Comparison of ENCODE assay signal across 8 cellular contexts in genomic region chr4:45453258-45453841, GRCh38.
DNase-seq lines count a peak whose midpoint lies in the region; ATAC-seq and TF ChIP-seq lines count a peak whose summit lies in the region.

No MANE protein-coding gene starts in this region.

- H3K4me3 ChIP-seq in tibial nerve, result no peak overlapping the region

- H3K27me3 ChIP-seq in tibial nerve, result no peaks in the 10 kb centered on the region

- 31 to 37% methylated on average over 5 of the region's 5 CpGs for WGBS in tibial nerve, 2 donors

- TF ChIP-seq CTCF in GM12872 (IDR thresholded peaks at IDR 0.05; ENCODE audit: insufficient read depth, low read depth, low read length) (peak; percentile 45; the same call in 2 of the 3 replicates), tibial nerve (IDR thresholded peaks at IDR 0.05) (peak; percentile 22 to 57 (median 35))

- no peaks in the 10 kb centered on the region for H3K36me3 ChIP-seq in tibial nerve

- DNase-seq in HT-29 (ENCODE audit: low spot score) (peak; percentile 47), OCI-M1 (lab: John Stamatoyannopoulos, UW) (peak; percentile 70), globus pallidus (ENCODE audit: low spot score) (peak; percentile 9), tibial nerve (ENCODE audit: low spot score in 2 of 2) (no peak), mucosa of gallbladder (ENCODE audit: low spot score) (no peak)

- no peak overlapping the region for H3K27ac ChIP-seq in tibial nerve

- no peaks in the 10 kb centered on the region for H3K4me1 ChIP-seq in tibial nerve

- ATAC-seq in HG03457 (IDR thresholded peaks at IDR 0.05; ENCODE audit: unreplicated experiment), result no peak
- ATAC-seq in HG03460 (IDR thresholded peaks at IDR 0.05; ENCODE audit: unreplicated experiment), result no peak

- TF ChIP-seq EP300 in tibial nerve (IDR thresholded peaks at IDR 0.05), result no peak

- no peak for TF ChIP-seq POLR2A in tibial nerve (IDR thresholded peaks at IDR 0.05)

- H3K9me3 ChIP-seq in tibial nerve, result no peaks in the 10 kb centered on the region

Comparison
In these comparisons a context has a peak if more than half of its experiments do, and no peak if none do; other contexts are left out.
1. DNase-seq: peak in HT-29 (single experiment), OCI-M1 (single experiment) and globus pallidus (single experiment); none in tibial nerve (0 of 2) and mucosa of gallbladder (single experiment).